ENCODE assay signal across 11 cellular contexts in the genomic region with DNA sequence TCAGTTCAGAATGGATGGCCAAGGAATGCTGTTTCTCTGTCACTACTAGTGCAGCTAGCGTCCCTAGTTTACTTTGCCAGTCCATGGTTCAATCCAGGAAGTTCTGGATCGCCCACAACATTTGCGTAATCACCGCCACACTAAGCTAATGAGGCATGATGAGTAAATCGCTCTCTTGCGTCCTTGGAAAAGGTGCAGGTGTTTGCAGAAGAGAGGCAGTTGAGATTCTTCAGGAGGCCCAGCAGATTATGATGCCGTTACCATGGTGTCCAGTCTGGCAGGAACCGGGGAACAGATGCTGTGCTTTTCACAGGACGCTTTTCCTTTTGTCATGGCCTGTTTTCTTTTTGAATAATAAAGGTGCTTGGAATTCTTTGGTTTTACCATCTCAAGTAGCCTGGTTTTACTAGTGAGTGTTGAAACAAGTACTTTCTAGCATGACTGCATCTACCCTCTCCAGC. TPM values are rescaled to one million over a fixed set of nuclear protein-coding genes. Genes with fewer than 3 reads are reported as not detected.
DNase-seq lines count a peak whose midpoint lies in the region; ATAC-seq and TF ChIP-seq lines count a peak whose summit lies in the region.
"Had no signal": no experiment of that assay in that cellular context is flagged by ENCODE, and none has a peak within 500 bp of the region (broad histone marks: within the 10 kb centered on the region; RNA-seq: fewer than 3 reads in every experiment).

No MANE protein-coding gene starts in this region.

- CTCF ChIA-PET in CD8-positive, alpha-beta T cell (lab: Charles Lee), result no interaction called here

- POLR2A ChIA-PET in CD8-positive, alpha-beta T cell (lab: Charles Lee), result no interaction called here

- H3K27me3 ChIP-seq in iPS-15b (ENCODE audit: control insufficient read depth, insufficient read depth, low read length), result no peaks in the 10 kb centered on the region
- H3K27me3 ChIP-seq in CD8-positive, alpha-beta T cell (ENCODE audit: insufficient read depth, low read length), result no peaks in the 10 kb centered on the region

- H3K4me3 ChIP-seq in AG10803 (ENCODE audit: low read length), result no peak overlapping the region
- H3K4me3 ChIP-seq in iPS-15b (ENCODE audit: low read depth, low read length), result peak overlapping the region; percentile 14
- no peak overlapping the region for H3K4me3 ChIP-seq in CD8-positive, alpha-beta T cell (ENCODE audit: low read depth, low read length)

- H3K9ac ChIP-seq in iPS-15b (ENCODE audit: low read depth, low read length), result no peak overlapping the region

- no peak overlapping the region for H3K27ac Mint-ChIP-seq in CD8-positive, alpha-beta T cell

- no peak for TF ChIP-seq CTCF in AG10803 (conservative IDR thresholded peaks at IDR 0.05; ENCODE audit: low read length)
- no peak for TF ChIP-seq CTCF in CD8-positive, alpha-beta T cell (IDR thresholded peaks at IDR 0.05)

- H3K9me3 ChIP-seq in iPS-15b (ENCODE audit: control insufficient read depth, insufficient read depth, low read length), result no peaks in the 10 kb centered on the region
- H3K9me3 ChIP-seq in CD8-positive, alpha-beta T cell (ENCODE audit: low read length), result no peaks in the 10 kb centered on the region

- H3K27me3 Mint-ChIP-seq in CD8-positive, alpha-beta T cell (ENCODE audit: low read depth), result peaks cover 30% of the 10 kb centered on the region

- no peak overlapping the region for H3K27ac ChIP-seq in CD8-positive, alpha-beta T cell (ENCODE audit: low read depth, low read length)

- no peak for ATAC-seq in GM18907 (IDR thresholded peaks at IDR 0.05; ENCODE audit: unreplicated experiment)
- ATAC-seq in HG03039 (IDR thresholded peaks at IDR 0.05; ENCODE audit: unreplicated experiment), result no peak
- ATAC-seq in CD8-positive, alpha-beta T cell, result no peak

- no peak overlapping the region for H3K4me3 Mint-ChIP-seq in CD8-positive, alpha-beta T cell

- DNase-seq in AG10803 (ENCODE audit: low read depth) (peak; percentile 59), NCI-H1105 (lab: John Stamatoyannopoulos, UW) (peak; percentile 98), SK-N-DZ (ENCODE audit: low spot score) (peak; percentile 46)
- no peak for DNase-seq in activated T-cell treated with anti-CD3 and anti-CD28 coated beads, Interleukin-2, amount 50 U/mL, for 1 hour
- DNase-seq in CD8-positive, alpha-beta T cell, result no peak
- DNase-seq: ACHN; stimulated activated CD4-positive, alpha-beta T cell treated with anti-CD3 and anti-CD28 coated beads, Interleukin-4, amount 100 ng/mL, for 1 hour had no signal

- no peaks in the 10 kb centered on the region for H3K36me3 Mint-ChIP-seq in CD8-positive, alpha-beta T cell

- H3K4me1 ChIP-seq in iPS-15b (ENCODE audit: control insufficient read depth, insufficient read depth, low read length), result peaks cover 38% of the 10 kb centered on the region
- H3K4me1 ChIP-seq in CD8-positive, alpha-beta T cell (ENCODE audit: insufficient read depth, low read length), result no peaks in the 10 kb centered on the region

- intact Hi-C loops in CD8-positive, alpha-beta T cell (cut with DNase I, micrococcal nuclease), result no loop called here

- H3K4me1 Mint-ChIP-seq in CD8-positive, alpha-beta T cell (ENCODE audit: low read depth), result no peaks in the 10 kb centered on the region

- H3K36me3 ChIP-seq in iPS-15b (ENCODE audit: control insufficient read depth, insufficient read depth, low read length), result no peaks in the 10 kb centered on the region
- H3K36me3 ChIP-seq in CD8-positive, alpha-beta T cell (ENCODE audit: insufficient read depth, low read length), result no peaks in the 10 kb centered on the region

- H3K9me3 Mint-ChIP-seq in CD8-positive, alpha-beta T cell, result no peaks in the 10 kb centered on the region

RNA-seq across cellular contexts. Expression of gene TPH2, which starts 9.0 kb away (rescaled TPM):
- polyA plus RNA-seq in SK-N-DZ (2014; cell fraction: cytosol; rRNA removed), result not detected in 2 replicates
- 0.18 TPM in 1 of 2 replicates, not detected in the other for polyA plus RNA-seq in SK-N-DZ (2014; cell fraction: nucleus; rRNA removed)
- total RNA-seq in CD8-positive, alpha-beta T cell, result not detected
- total RNA-seq: T-helper 2 cell treated with Interferon-gamma antibody and Interleukin-4, amounts not matched to agents 100 ng/mL and 5 ng/mL, for 36 hours had no signal

Comparison
In these comparisons a context has a peak if more than half of its experiments do, and no peak if none do; other contexts are left out.
1. DNase-seq: peak in AG10803 (single experiment), NCI-H1105 (single experiment) and SK-N-DZ (single experiment); none in activated T-cell treated with anti-CD3 and anti-CD28 coated beads, Interleukin-2, amount 50 U/mL, for 1 hour (single experiment) and CD8-positive, alpha-beta T cell (0 of 7).